Comparison of ENCODE assay signal across 13 cellular contexts in genomic region chr20:44218441-44218840, GRCh38. TPM values are rescaled to one million over a fixed set of nuclear protein-coding genes. Genes with fewer than 3 reads are reported as not detected.
DNase-seq lines count a peak whose midpoint lies in the region; ATAC-seq and TF ChIP-seq lines count a peak whose summit lies in the region.
"Had no signal": no experiment of that assay in that cellular context is flagged by ENCODE, and none has a peak within 500 bp of the region (broad histone marks: within the 10 kb centered on the region; RNA-seq: fewer than 3 reads in every experiment).

No MANE protein-coding gene starts in this region.

- CTCF ChIA-PET in CD4-positive, alpha-beta T cell (lab: Charles Lee) = interaction anchor here (0.7 to 8.5 kb wide), 10 partner anchors 11 to 392 kb away, joined by 3 to 241 read pairs (median 6); partner anchors contain the start of gene FITM2
- CTCF ChIA-PET in OCI-LY7 (lab: Charles Lee; ENCODE audit: unreplicated experiment) = interaction anchor here (1.3 kb wide), 1 partner anchor 92 kb away, joined by 6 read pairs; the partner anchor contains the start of gene FITM2

- peak overlapping the region; percentile 80 for H3K4me3 Mint-ChIP-seq in CD4-positive, alpha-beta T cell
- peak overlapping the region; percentile 76 for H3K4me3 Mint-ChIP-seq in activated T-cell treated with anti-CD3 and anti-CD28 coated beads, Interleukin-2, amount 50 U/mL, for 4 hours
- H3K4me3 Mint-ChIP-seq in effector memory CD8-positive, alpha-beta T cell = peak overlapping the region; percentile 76 to 79

- H2AFZ ChIP-seq in OCI-LY7 (ENCODE audit: low read length) = peak overlapping the region; percentile 70; the same call in 1 of the 2 replicates

- peak overlapping the region; percentile 25 for H3K4me2 ChIP-seq in OCI-LY7 (ENCODE audit: low read length)

- peak overlapping the region; percentile 91 for H3K27ac Mint-ChIP-seq in CD4-positive, alpha-beta T cell
- peak overlapping the region; percentile 76 to 92 for H3K27ac Mint-ChIP-seq in effector memory CD8-positive, alpha-beta T cell

- POLR2A ChIA-PET in CD4-positive, alpha-beta T cell (lab: Charles Lee) = interaction anchor here (0.7 to 7.7 kb wide), 16 partner anchors 8 to 671 kb away, joined by 3 to 155 read pairs (median 4); partner anchors contain the start of genes FITM2, GDAP1L1, OSER1 and SERINC3
- POLR2A ChIA-PET in OCI-LY7 (lab: Charles Lee) = interaction anchor here (0.6 to 1.4 kb wide), 2 partner anchors 92 to 166 kb away, joined by 4 to 5 read pairs; no protein-coding TSS in a partner anchor

- no peak for TF ChIP-seq CTCF in CD4-positive, alpha-beta T cell (IDR thresholded peaks at IDR 0.05)
- TF ChIP-seq CTCF in OCI-LY7 (conservative IDR thresholded peaks at IDR 0.05; ENCODE audit: low read length) = no peak

- DNase-seq in CD4-positive, alpha-beta T cell = peak in 9 of 10 experiments; percentile 44 to 63 (median 59)
- DNase-seq in OCI-LY7 (ENCODE audit: low spot score) (no peak), COLO829 (ENCODE audit: low spot score) (no peak), left colon (no peak), retina (no peak)
- DNase-seq in activated T-cell treated with anti-CD3 and anti-CD28 coated beads, Interleukin-2, amount 50 U/mL, for 4 hours = peak; percentile 22
- peak in 2 of 3 experiments; percentile 22 to 31 for DNase-seq in effector memory CD8-positive, alpha-beta T cell
- DNase-seq: NCI-H2107, substantia nigra had no signal

- peak; percentile 69 for ATAC-seq in CD4-positive, alpha-beta T cell (ENCODE audit: poor library complexity)
- peak; percentile 51 for ATAC-seq in activated T-cell treated with anti-CD3 and anti-CD28 coated beads, Interleukin-2, amount 50 U/mL, for 4 hours
- ATAC-seq in effector memory CD8-positive, alpha-beta T cell (replicated peaks) = peak; percentile 65
- ATAC-seq in HG02623 (IDR thresholded peaks at IDR 0.05; ENCODE audit: unreplicated experiment) (no peak), left colon (no peak)

- no peaks in the 10 kb centered on the region for H3K9me3 Mint-ChIP-seq in CD4-positive, alpha-beta T cell
- no peaks in the 10 kb centered on the region for H3K9me3 Mint-ChIP-seq in activated T-cell treated with anti-CD3 and anti-CD28 coated beads, Interleukin-2, amount 50 U/mL, for 4 hours
- no peaks in the 10 kb centered on the region for H3K9me3 Mint-ChIP-seq in effector memory CD8-positive, alpha-beta T cell

- no peak overlapping the region for H3K4me3 ChIP-seq in OCI-LY7 (ENCODE audit: low read depth, low read length, poor library complexity, severe bottlenecking)

- H3K36me3 ChIP-seq in OCI-LY7 (ENCODE audit: insufficient read depth, low read length) = no peaks in the 10 kb centered on the region

- H3K27me3 ChIP-seq in CD4-positive, alpha-beta T cell (ENCODE audit: control insufficient read depth, insufficient read depth, low read length) = no peaks in the 10 kb centered on the region

- H3K9me2 ChIP-seq in OCI-LY7 (ENCODE audit: insufficient read depth, low read length) = no peaks in the 10 kb centered on the region

- H3K36me3 Mint-ChIP-seq in CD4-positive, alpha-beta T cell (ENCODE audit: low read depth) = peaks cover 10% of the 10 kb centered on the region
- H3K36me3 Mint-ChIP-seq in activated T-cell treated with anti-CD3 and anti-CD28 coated beads, Interleukin-2, amount 50 U/mL, for 4 hours (ENCODE audit: insufficient read depth) = peaks cover 9% of the 10 kb centered on the region
- H3K36me3 Mint-ChIP-seq in effector memory CD8-positive, alpha-beta T cell (ENCODE audit: insufficient read depth) = peaks cover 14% of the 10 kb centered on the region

- intact Hi-C loops in CD4-positive, alpha-beta T cell (cut with DNase I, micrococcal nuclease) = loop anchor here (5.0 to 10.0 kb wide), 4 partner anchors 306 to 649 kb away; partner anchors contain the start of genes IFT52 (in 1 of the 2) and SERINC3 (in 1 of the 2)
- intact Hi-C loops in OCI-LY7 (cut with micrococcal nuclease; ENCODE audit: unreplicated experiment) = loop anchor here (10.0 kb wide), 1 partner anchor 646 kb away; no protein-coding TSS in a partner anchor
- intact Hi-C loops in left colon (cut with DNase I, micrococcal nuclease) = loop anchor here in 1 of 2 donors (5.0 to 10.0 kb wide), 4 partner anchors 89 to 386 kb away; no protein-coding TSS in a partner anchor

- peak overlapping the region; percentile 62 for H3K27ac ChIP-seq in CD4-positive, alpha-beta T cell (ENCODE audit: low read depth, low read length)
- H3K27ac ChIP-seq in OCI-LY7 (ENCODE audit: low read depth, low read length, poor library complexity, severe bottlenecking) = no peak overlapping the region
- H3K27ac ChIP-seq: HL-60 had no signal

- H3K27me3 Mint-ChIP-seq in CD4-positive, alpha-beta T cell = no peaks in the 10 kb centered on the region
- H3K27me3 Mint-ChIP-seq in activated T-cell treated with anti-CD3 and anti-CD28 coated beads, Interleukin-2, amount 50 U/mL, for 4 hours (ENCODE audit: low read depth) = no peaks in the 10 kb centered on the region
- no peaks in the 10 kb centered on the region for H3K27me3 Mint-ChIP-seq in effector memory CD8-positive, alpha-beta T cell

- H3K4me1 ChIP-seq in OCI-LY7 (ENCODE audit: insufficient read depth, low read length, poor library complexity, severe bottlenecking) = peaks cover 14% of the 10 kb centered on the region

- H3K9me3 ChIP-seq in CD4-positive, alpha-beta T cell (ENCODE audit: control insufficient read depth, low read length) = no peaks in the 10 kb centered on the region
- H3K9me3 ChIP-seq in OCI-LY7 (ENCODE audit: low read length) = no peaks in the 10 kb centered on the region

- no TSS peak for BruUV-seq in OCI-LY7 (replicated peaks; lab: Mats Ljungman, UMichigan)

- no peaks in the 10 kb centered on the region for H3K79me2 ChIP-seq in OCI-LY7 (ENCODE audit: insufficient read depth, low read depth, low read length)

- H3K4me1 Mint-ChIP-seq in CD4-positive, alpha-beta T cell (ENCODE audit: low read depth) = peaks cover 68% of the 10 kb centered on the region
- peaks cover 56% of the 10 kb centered on the region for H3K4me1 Mint-ChIP-seq in activated T-cell treated with anti-CD3 and anti-CD28 coated beads, Interleukin-2, amount 50 U/mL, for 4 hours (ENCODE audit: low read depth)
- peaks cover 35 to 46% of the 10 kb centered on the region in 2 donors for H3K4me1 Mint-ChIP-seq in effector memory CD8-positive, alpha-beta T cell (ENCODE audit: low read depth in 2 of 2)

- no peaks in the 10 kb centered on the region for H4K20me1 ChIP-seq in OCI-LY7 (ENCODE audit: insufficient read depth, low read length)

RNA-seq across cellular contexts. Expression of gene OSER1, which starts 7.9 kb away (rescaled TPM):
- total RNA-seq in CD4-positive, alpha-beta T cell = 100 to 1,000 TPM; 172 TPM
- 24.5 and 28.1 TPM in 2 replicates for total RNA-seq in OCI-LY7 (2014; rRNA removed; shearing (Covaris generic))
- total RNA-seq in OCI-LY7 (2022) (31.9 and 35.9 TPM in 2 replicates), left colon (10 to 100 TPM; 21.9 to 35.2 TPM)
- 10 to 100 TPM; 17.9 to 19.7 (median 19.2) TPM for total RNA-seq in activated T-cell treated with anti-CD3 and anti-CD28 coated beads, Interleukin-2, amount 50 U/mL, for 4 hours

RNA-seq across cellular contexts. Expression of gene GDAP1L1, which starts 28.7 kb away (rescaled TPM):
- total RNA-seq in CD4-positive, alpha-beta T cell = not detected
- total RNA-seq in OCI-LY7 (2014; rRNA removed; shearing (Covaris generic)) = not detected in 2 replicates
- 0.27 TPM in 1 of 2 replicates, not detected in the other for total RNA-seq in OCI-LY7 (2022)
- total RNA-seq in activated T-cell treated with anti-CD3 and anti-CD28 coated beads, Interleukin-2, amount 50 U/mL, for 4 hours = not detected
- not detected for total RNA-seq in left colon
- total RNA-seq: lung microvascular endothelial cell, M059J had no signal

RNA-seq across cellular contexts. Expression of gene JPH2, which starts 31.5 kb away (rescaled TPM):
- total RNA-seq in CD4-positive, alpha-beta T cell = not detected
- not detected in 2 replicates for total RNA-seq in OCI-LY7 (2014; rRNA removed; shearing (Covaris generic))
- total RNA-seq in OCI-LY7 (2022) (not detected in 2 replicates), left colon (10 to 100 TPM in 1 of 2 donors, under 1 TPM in 1; 0.92 to 12.9 TPM)
- not detected for total RNA-seq in activated T-cell treated with anti-CD3 and anti-CD28 coated beads, Interleukin-2, amount 50 U/mL, for 4 hours
- total RNA-seq: lung microvascular endothelial cell had no signal

Comparison
In these comparisons a context has a peak if more than half of its experiments do, and no peak if none do; other contexts are left out.
1. ATAC-seq: peak in CD4-positive, alpha-beta T cell (single experiment), activated T-cell treated with anti-CD3 and anti-CD28 coated beads, Interleukin-2, amount 50 U/mL, for 4 hours (2 of 2) and effector memory CD8-positive, alpha-beta T cell (single experiment); none in HG02623 (single experiment) and left colon (single experiment).
2. DNase-seq: peak in CD4-positive, alpha-beta T cell (9 of 10), activated T-cell treated with anti-CD3 and anti-CD28 coated beads, Interleukin-2, amount 50 U/mL, for 4 hours (single experiment) and effector memory CD8-positive, alpha-beta T cell (2 of 3); none in OCI-LY7 (single experiment), COLO829 (single experiment), left colon (0 of 2) and retina (single experiment).
3. RNA of gene OSER1, which starts 7.9 kb away (total RNA-seq): 172 TPM in CD4-positive, alpha-beta T cell; 21.9 to 35.2 TPM in left colon, 24.5 to 35.9 TPM in OCI-LY7 and 17.9 to 19.7 TPM in activated T-cell treated with anti-CD3 and anti-CD28 coated beads, Interleukin-2, amount 50 U/mL, for 4 hours; every median in the first group is over 4 times any median in the second.
4. Peak in every context shown above with its lines, with median percentiles within 50 percentile points of each other: H3K4me3 Mint-ChIP-seq.